ENCODE assay signal across 11 cellular contexts in genomic region chr16:80144191-80144590, GRCh38.
A peak's percentile ranks its signal among the peaks of the same experiment; 100 is the strongest.
DNase-seq lines count a peak whose midpoint lies in the region; ATAC-seq lines count a peak whose summit lies in the region.
"Had no signal": no experiment of that assay in that cellular context is flagged by ENCODE, and none has a peak within 500 bp of the region (broad histone marks: within the 10 kb centered on the region; RNA-seq: fewer than 3 reads in every experiment).

No MANE protein-coding gene starts in this region.

- DNase-seq in renal cortical epithelial cell (ENCODE audit: low read depth) (peak; percentile 27), Ammon's horn (ENCODE audit: low spot score) (no peak), COLO668 (lab: John Stamatoyannopoulos, UW; ENCODE audit: unreplicated experiment) (no peak), NCI-H1930 (lab: John Stamatoyannopoulos, UW) (no peak), HuH-7.5 (ENCODE audit: low spot score) (no peak)
- DNase-seq: NCI-H510A; right cardiac atrium; stimulated activated naive CD4-positive, alpha-beta T cell treated with Interleukin-2 at 50 U/mL for 16 hours had no signal

- ATAC-seq in GM19035 (IDR thresholded peaks at IDR 0.05; ENCODE audit: unreplicated experiment) (peak; percentile 100), HG02588 (IDR thresholded peaks at IDR 0.05; ENCODE audit: unreplicated experiment) (peak; percentile 99), HG03460 (IDR thresholded peaks at IDR 0.05; ENCODE audit: unreplicated experiment) (peak; percentile 99)
- ATAC-seq: right cardiac atrium had no signal
